In the genomic region with DNA sequence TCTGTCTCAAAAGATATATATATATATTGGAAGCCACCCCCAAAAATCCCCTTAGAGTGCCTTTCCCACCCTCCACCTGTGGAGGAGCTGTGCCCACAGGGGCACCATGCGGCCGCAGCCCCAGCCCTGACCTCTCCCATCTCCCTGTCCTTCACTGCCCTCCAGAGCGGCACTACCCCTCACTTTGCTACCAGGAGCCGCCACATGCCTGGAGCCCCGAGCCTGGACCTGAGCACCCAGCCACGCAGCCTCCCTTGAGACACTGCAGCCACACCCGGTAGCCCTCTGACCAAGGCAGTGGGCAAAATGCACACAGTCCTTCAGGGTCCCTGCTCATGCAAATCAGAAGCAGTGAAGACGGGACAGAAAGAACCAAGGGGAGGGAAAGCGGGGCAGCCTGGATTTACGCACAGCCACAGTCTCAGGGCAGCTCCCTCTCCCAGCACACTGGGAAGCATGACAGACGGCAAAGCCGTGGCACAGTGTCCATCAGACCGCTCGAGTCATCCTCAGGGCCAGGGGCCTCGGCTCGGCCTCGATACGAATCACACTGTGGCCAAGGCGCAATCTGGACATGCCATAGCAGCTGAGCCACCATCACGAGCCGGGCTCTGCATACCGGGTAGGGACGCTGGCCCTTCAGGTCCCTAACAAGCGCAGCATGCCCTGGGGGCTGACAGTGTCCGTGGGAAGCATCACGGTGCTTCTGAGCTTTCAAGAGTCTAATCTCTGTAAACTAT, we compare ENCODE assay signal across 1 cellular context.
TF ChIP-seq lines count a peak whose summit lies in the region.

No MANE protein-coding gene starts in this region.

TF ChIP-seq in H1, 55 proteins besides CTCF, POLR2A, EP300 and RAD21:
- TF ChIP-seq JUND (IDR thresholded peaks at IDR 0.05; ENCODE audit: low read length) (no peak), CHD7 (IDR thresholded peaks at IDR 0.05; ENCODE audit: insufficient replicate concordance, low read length) (no peak), SP2 (IDR thresholded peaks at IDR 0.05; ENCODE audit: low read length) (no peak), EGR1 (IDR thresholded peaks at IDR 0.05; ENCODE audit: borderline replicate concordance, low read depth, low read length) (no peak), CHD1 (IDR thresholded peaks at IDR 0.05; ENCODE audit: low read depth, low read length) (no peak), TAF1 (IDR thresholded peaks at IDR 0.05; ENCODE audit: low read depth, low read length) (no peak), GABPA (IDR thresholded peaks at IDR 0.05; ENCODE audit: borderline replicate concordance, insufficient read depth, low read length) (no peak), SUZ12 (IDR thresholded peaks at IDR 0.05; ENCODE audit: low read length) (no peak), ATF2 (IDR thresholded peaks at IDR 0.05; ENCODE audit: low read length) (no peak), BACH1 (IDR thresholded peaks at IDR 0.05; ENCODE audit: low read length) (no peak), EZH2 (IDR thresholded peaks at IDR 0.05; ENCODE audit: low read depth, low read length, severe bottlenecking) (no peak), KDM5A (IDR thresholded peaks at IDR 0.05; ENCODE audit: low read length) (no peak), POLR2AphosphoS5 (IDR thresholded peaks at IDR 0.05; ENCODE audit: low read depth, low read length) (no peak), RNF2 (IDR thresholded peaks at IDR 0.05; ENCODE audit: borderline replicate concordance, low read depth, low read length, missing control alignments, poor library complexity, severe bottlenecking) (no peak), E2F6 (IDR thresholded peaks at IDR 0.05) (no peak), USF2 (IDR thresholded peaks at IDR 0.05; ENCODE audit: low read length) (no peak), HDAC2 (IDR thresholded peaks at IDR 0.05; ENCODE audit: borderline replicate concordance in 1 of 2, low read depth in 2 of 2, low read length in 2 of 2) (no peak), CHD2 (IDR thresholded peaks at IDR 0.05; ENCODE audit: low read length) (no peak)
- TF ChIP-seq, protein P1, sequence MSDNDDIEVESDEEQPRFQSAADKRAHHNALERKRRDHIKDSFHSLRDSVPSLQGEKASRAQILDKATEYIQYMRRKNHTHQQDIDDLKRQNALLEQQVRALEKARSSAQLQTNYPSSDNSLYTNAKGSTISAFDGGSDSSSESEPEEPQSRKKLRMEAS (IDR thresholded peaks at IDR 0.05) = no peak
